Comparison of ENCODE assay signal across 1 cellular context in genomic region chr18:3758531-3758930, GRCh38.
TF ChIP-seq lines count a peak whose summit lies in the region.

No MANE protein-coding gene starts in this region.

TF ChIP-seq in K562, 482 proteins besides CTCF, POLR2A, EP300 and RAD21 (continued from another document):
- TF ChIP-seq, protein P1, sequence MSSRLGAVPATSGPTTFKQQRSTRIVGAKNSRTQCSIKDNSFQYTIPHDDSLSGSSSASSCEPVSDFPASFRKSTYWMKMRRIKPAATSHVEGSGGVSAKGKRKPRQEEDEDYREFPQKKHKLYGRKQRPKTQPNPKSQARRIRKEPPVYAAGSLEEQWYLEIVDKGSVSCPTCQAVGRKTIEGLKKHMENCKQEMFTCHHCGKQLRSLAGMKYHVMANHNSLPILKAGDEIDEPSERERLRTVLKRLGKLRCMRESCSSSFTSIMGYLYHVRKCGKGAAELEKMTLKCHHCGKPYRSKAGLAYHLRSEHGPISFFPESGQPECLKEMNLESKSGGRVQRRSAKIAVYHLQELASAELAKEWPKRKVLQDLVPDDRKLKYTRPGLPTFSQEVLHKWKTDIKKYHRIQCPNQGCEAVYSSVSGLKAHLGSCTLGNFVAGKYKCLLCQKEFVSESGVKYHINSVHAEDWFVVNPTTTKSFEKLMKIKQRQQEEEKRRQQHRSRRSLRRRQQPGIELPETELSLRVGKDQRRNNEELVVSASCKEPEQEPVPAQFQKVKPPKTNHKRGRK (tag; IDR thresholded peaks at IDR 0.05): no peak
- TF ChIP-seq SPI1 (IDR thresholded peaks at IDR 0.05; ENCODE audit: borderline replicate concordance, low read depth, low read length): no peak
- peak; percentile 96 for TF ChIP-seq FOSL1 (tag; conservative IDR thresholded peaks at IDR 0.05)
- TF ChIP-seq ATF7 (IDR thresholded peaks at IDR 0.05): peak; percentile 32; the same call in 1 of the 2 replicates
- peak; percentile 64 for TF ChIP-seq FOS (IDR thresholded peaks at IDR 0.05; ENCODE audit: extremely low read depth, insufficient read length)
- TF ChIP-seq JUN (IDR thresholded peaks at IDR 0.05; ENCODE audit: borderline replicate concordance, low read depth, low read length): peak; percentile 98
- TF ChIP-seq JUN (CRISPR knock-in tag; IDR thresholded peaks at IDR 0.05; ENCODE audit: borderline replicate concordance): no peak
- no peak for TF ChIP-seq MYC (IDR thresholded peaks at IDR 0.05; ENCODE audit: low read depth, low read length)
- no peak for TF ChIP-seq MYC (CRISPR knock-in tag; IDR thresholded peaks at IDR 0.05; ENCODE audit: borderline replicate concordance, low read depth)
- TF ChIP-seq HOXB6 (CRISPR knock-in tag; IDR thresholded peaks at IDR 0.05; ENCODE audit: borderline replicate concordance): no peak
- TF ChIP-seq ARID1B (IDR thresholded peaks at IDR 0.05): peak; percentile 35; the same call in 1 of the 2 replicates
- TF ChIP-seq ZNF766 (CRISPR knock-in tag; conservative IDR thresholded peaks at IDR 0.05): no peak
- TF ChIP-seq SMARCE1 (IDR thresholded peaks at IDR 0.05): 0 out of 2 replicates have a peak, but pooled peaks have one; percentile 39
- peak; percentile 72 for TF ChIP-seq JUNB (CRISPR knock-in tag; conservative IDR thresholded peaks at IDR 0.05)
- TF ChIP-seq, protein P2, sequence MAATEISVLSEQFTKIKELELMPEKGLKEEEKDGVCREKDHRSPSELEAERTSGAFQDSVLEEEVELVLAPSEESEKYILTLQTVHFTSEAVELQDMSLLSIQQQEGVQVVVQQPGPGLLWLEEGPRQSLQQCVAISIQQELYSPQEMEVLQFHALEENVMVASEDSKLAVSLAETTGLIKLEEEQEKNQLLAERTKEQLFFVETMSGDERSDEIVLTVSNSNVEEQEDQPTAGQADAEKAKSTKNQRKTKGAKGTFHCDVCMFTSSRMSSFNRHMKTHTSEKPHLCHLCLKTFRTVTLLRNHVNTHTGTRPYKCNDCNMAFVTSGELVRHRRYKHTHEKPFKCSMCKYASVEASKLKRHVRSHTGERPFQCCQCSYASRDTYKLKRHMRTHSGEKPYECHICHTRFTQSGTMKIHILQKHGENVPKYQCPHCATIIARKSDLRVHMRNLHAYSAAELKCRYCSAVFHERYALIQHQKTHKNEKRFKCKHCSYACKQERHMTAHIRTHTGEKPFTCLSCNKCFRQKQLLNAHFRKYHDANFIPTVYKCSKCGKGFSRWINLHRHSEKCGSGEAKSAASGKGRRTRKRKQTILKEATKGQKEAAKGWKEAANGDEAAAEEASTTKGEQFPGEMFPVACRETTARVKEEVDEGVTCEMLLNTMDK (IDR thresholded peaks at IDR 0.05; ENCODE audit: borderline replicate concordance, insufficient read depth, low read depth, low read length, poor library complexity, severe bottlenecking): no peak
- TF ChIP-seq TRIM24 (IDR thresholded peaks at IDR 0.05): peak; percentile 80 to 88; a peak in 2 of 4 replicates
- TF ChIP-seq JUND (IDR thresholded peaks at IDR 0.05; ENCODE audit: borderline replicate concordance, low read depth, low read length): peak; percentile 90
- TF ChIP-seq JUND (tag; IDR thresholded peaks at IDR 0.05; ENCODE audit: borderline replicate concordance, low read depth, low read length): peak; percentile 88; the same call in 2 of the 3 replicates
- no peak for TF ChIP-seq ZNF561 (CRISPR knock-in tag; conservative IDR thresholded peaks at IDR 0.05)
- TF ChIP-seq ZKSCAN1 (IDR thresholded peaks at IDR 0.05; ENCODE audit: low read depth, low read length): peak; percentile 97
- TF ChIP-seq MTA1 (IDR thresholded peaks at IDR 0.05; ENCODE audit: borderline replicate concordance): no peak
- peak; percentile 96 for TF ChIP-seq ATF3 (IDR thresholded peaks at IDR 0.05)
- TF ChIP-seq ATF3 (CRISPR knock-in tag; conservative IDR thresholded peaks at IDR 0.05): no peak
- TF ChIP-seq DNMT1 (IDR thresholded peaks at IDR 0.05): no peak
